Comparison of ENCODE assay signal across 8 cellular contexts in genomic region chr16:3099732-3100499, GRCh38. TPM values are rescaled to one million over a fixed set of nuclear protein-coding genes. Genes with fewer than 3 reads are reported as not detected.
DNase-seq lines count a peak whose midpoint lies in the region; ATAC-seq and TF ChIP-seq lines count a peak whose summit lies in the region.

No MANE protein-coding gene starts in this region.

- ATAC-seq in HG03025 (IDR thresholded peaks at IDR 0.05; ENCODE audit: low FRiP score, unreplicated experiment), result peak; percentile 48
- no peak for ATAC-seq in GM21390 (IDR thresholded peaks at IDR 0.05; ENCODE audit: unreplicated experiment)

- no peak for TF ChIP-seq CTCF in lower leg skin (IDR thresholded peaks at IDR 0.05)

- H3K4me3 ChIP-seq in lower leg skin (ENCODE audit: low read depth, poor library complexity, severe bottlenecking), result no peak overlapping the region

- DNase-seq in GM03348 (ENCODE audit: low spot score) (peak; percentile 96), NCI-H510A treated with DMSO at 0.1 percent for 48 hours (lab: John Stamatoyannopoulos, UW) (peak; percentile 31), dermis blood vessel endothelial cell (peak; percentile 91), lower leg skin (ENCODE audit: low spot score in 2 of 2) (peak; percentile 91 to 98)
- peak; percentile 91 to 92 for DNase-seq in activated CD4-positive, alpha-beta T cell treated with anti-CD3 and anti-CD28 coated beads, Interleukin-2, amount 50 U/mL, for 4 hours
- DNase-seq in stimulated activated CD4-positive, alpha-beta T cell treated with anti-CD3 and anti-CD28 coated beads, TNF-alpha, amount 100 ng/mL, for 24 hours (ENCODE audit: low read depth in 3 of 3), result peak; percentile 84 to 95 (median 87)

- no peak for TF ChIP-seq POLR2A in lower leg skin (IDR thresholded peaks at IDR 0.05)

- intact Hi-C loops in lower leg skin (cut with DNase I; ENCODE audit: low total_unique reads), result no loop called here

- 5 to 8% methylated on average over 39 of the region's 39 CpGs for WGBS in lower leg skin, 2 donors

RNA-seq across cellular contexts. Expression of gene ZSCAN10, which starts 0.8 kb away (rescaled TPM):
- total RNA-seq in dermis blood vessel endothelial cell, result not detected in 2 replicates
- total RNA-seq in lower leg skin, result not detected

RNA-seq across cellular contexts. Expression of gene ZNF205, which starts 12.5 kb away (rescaled TPM):
- total RNA-seq in dermis blood vessel endothelial cell (26.2 and 30.2 TPM in 2 replicates), lower leg skin (10 to 100 TPM; 15.1 to 25.3 (median 18.5) TPM)

RNA-seq across cellular contexts. Expression of gene IL32, which starts 34.5 kb away (rescaled TPM):
- total RNA-seq in dermis blood vessel endothelial cell, result 29.5 and 133 TPM in 2 replicates
- 1 to 10 TPM in 3 of 4 donors, under 1 TPM in 1; 0.80 to 7.2 (median 5.1) TPM for total RNA-seq in lower leg skin

RNA-seq across cellular contexts. Expression of gene ZNF213, which starts 34.9 kb away (rescaled TPM):
- 6.6 and 14.6 TPM in 2 replicates for total RNA-seq in dermis blood vessel endothelial cell
- total RNA-seq in lower leg skin, result 10 to 100 TPM; 10.7 to 18.0 (median 14.6) TPM

RNA-seq across cellular contexts. Expression of gene MMP25, which starts 53.6 kb away (rescaled TPM):
- total RNA-seq in dermis blood vessel endothelial cell, result 0.09 TPM in 1 of 2 replicates, not detected in the other
- under 1 TPM in 3 of 4 donors, not detected in 1; 0.30 to 0.81 (median 0.49) TPM for total RNA-seq in lower leg skin

Comparison
In these comparisons a context has a peak if more than half of its experiments do, and no peak if none do; other contexts are left out.
1. DNase-seq: peak in every context shown above with its lines; median percentile 96 in GM03348; 94 in lower leg skin; 92 in activated CD4-positive, alpha-beta T cell treated with anti-CD3 and anti-CD28 coated beads, Interleukin-2, amount 50 U/mL, for 4 hours; 91 in dermis blood vessel endothelial cell; 87 in stimulated activated CD4-positive, alpha-beta T cell treated with anti-CD3 and anti-CD28 coated beads, TNF-alpha, amount 100 ng/mL, for 24 hours; 31 in NCI-H510A treated with DMSO at 0.1 percent for 48 hours.